In the genomic region with DNA sequence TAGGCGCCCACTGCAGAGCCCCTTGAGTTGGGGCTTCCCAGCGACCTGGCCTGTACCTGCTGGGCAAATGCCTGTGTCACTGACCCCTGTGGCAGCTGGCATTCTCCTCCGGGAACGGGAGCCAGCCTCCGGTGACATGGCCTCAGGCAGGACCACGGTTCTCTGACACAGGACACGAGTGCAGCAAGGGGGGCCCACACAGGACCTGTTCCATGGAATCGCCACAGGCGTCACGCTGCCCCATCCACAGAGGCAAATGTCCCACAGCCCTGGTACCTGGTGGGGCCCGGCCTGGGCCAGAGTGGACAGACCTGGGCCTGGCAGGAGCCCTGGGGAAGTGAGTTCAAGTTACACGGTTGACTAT, we compare ENCODE assay signal across 17 cellular contexts. TPM values are rescaled to one million over a fixed set of nuclear protein-coding genes. Genes with fewer than 3 reads are reported as not detected.
DNase-seq lines count a peak whose midpoint lies in the region; ATAC-seq and TF ChIP-seq lines count a peak whose summit lies in the region.
"Had no signal": no experiment of that assay in that cellular context is flagged by ENCODE, and none has a peak within 500 bp of the region (broad histone marks: within the 10 kb centered on the region; RNA-seq: fewer than 3 reads in every experiment).

No MANE protein-coding gene starts in this region.

- peaks cover 62% of the 10 kb centered on the region for H3K4me1 Mint-ChIP-seq in T-helper 1 cell treated with Interleukin-12 subunit alpha and Interleukin-12 subunit beta and Interleukin-4 antibody, amounts not matched to agents 30 μg/mL and 1 μg/mL, for 36 hours (ENCODE audit: low read depth)
- peaks cover 76% of the 10 kb centered on the region for H3K4me1 Mint-ChIP-seq in CD8-positive, alpha-beta T cell (ENCODE audit: low read depth)
- peaks cover 56% of the 10 kb centered on the region for H3K4me1 Mint-ChIP-seq in activated naive CD8-positive, alpha-beta T cell treated with anti-CD3 and anti-CD28 coated beads for 36 hours
- peaks cover 51 to 92% (median 82%) of the 10 kb centered on the region in 3 donors for H3K4me1 Mint-ChIP-seq in naive B cell

- H3K27me3 ChIP-seq in CD8-positive, alpha-beta T cell (ENCODE audit: insufficient read depth, low read length) = no peaks in the 10 kb centered on the region

- peak overlapping the region; percentile 99 for H3K4me3 Mint-ChIP-seq in T-helper 1 cell treated with Interleukin-12 subunit alpha and Interleukin-12 subunit beta and Interleukin-4 antibody, amounts not matched to agents 30 μg/mL and 1 μg/mL, for 36 hours
- H3K4me3 Mint-ChIP-seq in CD8-positive, alpha-beta T cell = peak overlapping the region; percentile 96
- H3K4me3 Mint-ChIP-seq in activated naive CD8-positive, alpha-beta T cell treated with anti-CD3 and anti-CD28 coated beads for 36 hours = peak overlapping the region; percentile 90
- peak overlapping the region in 7 of 8 donors; percentile 79 to 97 (median 83) for H3K4me3 Mint-ChIP-seq in naive B cell

- H3K9me3 ChIP-seq in CD8-positive, alpha-beta T cell (ENCODE audit: low read length) = no peaks in the 10 kb centered on the region
- H3K9me3 ChIP-seq: pancreas had no signal

- POLR2A ChIA-PET in CD8-positive, alpha-beta T cell (lab: Charles Lee) = interaction anchor here (1.6 to 3.9 kb wide), 3 partner anchors 9 to 21 kb away, joined by 5 to 51 read pairs (median 8); no protein-coding TSS in a partner anchor

- intact Hi-C loops in CD8-positive, alpha-beta T cell (cut with DNase I, micrococcal nuclease) = no loop called here

- CTCF ChIA-PET in CD8-positive, alpha-beta T cell (lab: Charles Lee) = interaction anchor here (3.4 to 6.1 kb wide), 4 partner anchors 10 to 24 kb away, joined by 12 to 51 read pairs (median 34); no protein-coding TSS in a partner anchor

- H3K27me3 Mint-ChIP-seq in T-helper 1 cell treated with Interleukin-12 subunit alpha and Interleukin-12 subunit beta and Interleukin-4 antibody, amounts not matched to agents 30 μg/mL and 1 μg/mL, for 36 hours (ENCODE audit: low read depth) = no peaks in the 10 kb centered on the region
- no peaks in the 10 kb centered on the region for H3K27me3 Mint-ChIP-seq in CD8-positive, alpha-beta T cell (ENCODE audit: low read depth)
- H3K27me3 Mint-ChIP-seq in activated naive CD8-positive, alpha-beta T cell treated with anti-CD3 and anti-CD28 coated beads for 36 hours = no peaks in the 10 kb centered on the region
- no peaks in the 10 kb centered on the region for H3K27me3 Mint-ChIP-seq in naive B cell

- peak overlapping the region; percentile 22 for H3K27ac Mint-ChIP-seq in T-helper 1 cell treated with Interleukin-12 subunit alpha and Interleukin-12 subunit beta and Interleukin-4 antibody, amounts not matched to agents 30 μg/mL and 1 μg/mL, for 36 hours
- peak overlapping the region; percentile 95 for H3K27ac Mint-ChIP-seq in CD8-positive, alpha-beta T cell
- peak overlapping the region; percentile 67 for H3K27ac Mint-ChIP-seq in activated naive CD8-positive, alpha-beta T cell treated with anti-CD3 and anti-CD28 coated beads for 36 hours
- H3K27ac Mint-ChIP-seq in naive B cell = peak overlapping the region in 3 of 6 donors; percentile 47 to 80 (median 78)

- no peak for TF ChIP-seq CTCF in CD8-positive, alpha-beta T cell (IDR thresholded peaks at IDR 0.05)

- H3K9me3 Mint-ChIP-seq in T-helper 1 cell treated with Interleukin-12 subunit alpha and Interleukin-12 subunit beta and Interleukin-4 antibody, amounts not matched to agents 30 μg/mL and 1 μg/mL, for 36 hours = no peaks in the 10 kb centered on the region
- no peaks in the 10 kb centered on the region for H3K9me3 Mint-ChIP-seq in CD8-positive, alpha-beta T cell
- no peaks in the 10 kb centered on the region for H3K9me3 Mint-ChIP-seq in activated naive CD8-positive, alpha-beta T cell treated with anti-CD3 and anti-CD28 coated beads for 36 hours
- H3K9me3 Mint-ChIP-seq in naive B cell = peaks cover 0 to 2% (median 0%) of the 10 kb centered on the region in 7 donors

- H3K4me3 ChIP-seq in CD8-positive, alpha-beta T cell (ENCODE audit: low read depth, low read length) = peak overlapping the region; percentile 99
- H3K4me3 ChIP-seq: pancreas had no signal

- H3K36me3 ChIP-seq in CD8-positive, alpha-beta T cell (ENCODE audit: insufficient read depth, low read length) = peaks cover 9% of the 10 kb centered on the region
- H3K36me3 ChIP-seq: pancreas had no signal

- no peak for DNase-seq in T-helper 1 cell
- peak in 1 of 7 experiments; percentile 21 for DNase-seq in CD8-positive, alpha-beta T cell
- DNase-seq in activated naive CD8-positive, alpha-beta T cell treated with anti-CD3 and anti-CD28 coated beads for 36 hours = no peak
- no peak for DNase-seq in naive B cell
- DNase-seq in dedifferentiated amniotic fluid mesenchymal stem cell (ENCODE audit: extremely low spot score) = no peak
- no peak for DNase-seq in AG20443 (ENCODE audit: low spot score)
- DNase-seq: caudate nucleus, NCI-H1105, NCI-H2227 treated with DMSO at 0.1 percent for 48 hours, small intestine, T1000 had no signal

- ATAC-seq in CD8-positive, alpha-beta T cell = no peak
- no peak for ATAC-seq in naive B cell (ENCODE audit: low read depth in 2 of 2)
- ATAC-seq in GM18909 (IDR thresholded peaks at IDR 0.05; ENCODE audit: poor library complexity, unreplicated experiment) = no peak
- ATAC-seq: HCT116 had no signal

- peak overlapping the region; percentile 26 for H3K27ac ChIP-seq in CD8-positive, alpha-beta T cell (ENCODE audit: low read depth, low read length)
- H3K27ac ChIP-seq: 22Rv1, pancreas had no signal

- peaks cover 38% of the 10 kb centered on the region for H3K36me3 Mint-ChIP-seq in T-helper 1 cell treated with Interleukin-12 subunit alpha and Interleukin-12 subunit beta and Interleukin-4 antibody, amounts not matched to agents 30 μg/mL and 1 μg/mL, for 36 hours (ENCODE audit: low read depth)
- peaks cover 43% of the 10 kb centered on the region for H3K36me3 Mint-ChIP-seq in CD8-positive, alpha-beta T cell
- peaks cover 38% of the 10 kb centered on the region for H3K36me3 Mint-ChIP-seq in activated naive CD8-positive, alpha-beta T cell treated with anti-CD3 and anti-CD28 coated beads for 36 hours
- peaks cover 0 to 16% of the 10 kb centered on the region in 2 donors for H3K36me3 Mint-ChIP-seq in naive B cell

- peaks cover 76% of the 10 kb centered on the region for H3K4me1 ChIP-seq in CD8-positive, alpha-beta T cell (ENCODE audit: insufficient read depth, low read length)
- H3K4me1 ChIP-seq: pancreas had no signal

RNA-seq across cellular contexts. Expression of a gene that starts 2.6 kb away (rescaled TPM):
- 100 to 1,000 TPM; 234 to 245 TPM for total RNA-seq in CD8-positive, alpha-beta T cell
- total RNA-seq in activated naive CD8-positive, alpha-beta T cell treated with anti-CD3 and anti-CD28 coated beads for 36 hours = 100 to 1,000 TPM; 223 to 234 TPM
- 100 to 1,000 TPM; 220 to 346 (median 303) TPM for polyA plus RNA-seq in naive B cell (ENCODE audit: low read depth in 6 of 6)
- total RNA-seq: G401 had no signal

RNA-seq across cellular contexts. Expression of a gene that starts 21.7 kb away (rescaled TPM):
- 10 to 100 TPM in 1 of 2 experiments, 1 to 10 TPM in 1; 8.2 to 10.0 TPM for total RNA-seq in CD8-positive, alpha-beta T cell
- total RNA-seq in activated naive CD8-positive, alpha-beta T cell treated with anti-CD3 and anti-CD28 coated beads for 36 hours = 10 to 100 TPM; 85.9 to 93.6 TPM
- polyA plus RNA-seq in naive B cell (ENCODE audit: low read depth in 6 of 6) = 10 to 100 TPM in 5 of 6 donors, 1 to 10 TPM in 1; 7.8 to 14.2 (median 12.3) TPM

RNA-seq across cellular contexts. Expression of a gene that starts 44.6 kb away (rescaled TPM):
- total RNA-seq in CD8-positive, alpha-beta T cell = 10 to 100 TPM; 71.0 to 73.3 TPM
- total RNA-seq in activated naive CD8-positive, alpha-beta T cell treated with anti-CD3 and anti-CD28 coated beads for 36 hours = 10 to 100 TPM; 40.3 to 44.7 TPM
- 10 to 100 TPM; 28.1 to 43.5 (median 36.1) TPM for polyA plus RNA-seq in naive B cell (ENCODE audit: low read depth in 6 of 6)

Comparison
In these comparisons a context has a peak if more than half of its experiments do, and no peak if none do; other contexts are left out.
1. RNA of a gene that starts 21.7 kb away (total RNA-seq): 85.9 to 93.6 TPM in activated naive CD8-positive, alpha-beta T cell treated with anti-CD3 and anti-CD28 coated beads for 36 hours; 8.2 to 10.0 TPM in CD8-positive, alpha-beta T cell; every median in the first group is over 4 times any median in the second.
2. Peak in every context shown above with its lines, with median percentiles within 50 percentile points of each other: H3K4me3 Mint-ChIP-seq.